In the genomic region with DNA sequence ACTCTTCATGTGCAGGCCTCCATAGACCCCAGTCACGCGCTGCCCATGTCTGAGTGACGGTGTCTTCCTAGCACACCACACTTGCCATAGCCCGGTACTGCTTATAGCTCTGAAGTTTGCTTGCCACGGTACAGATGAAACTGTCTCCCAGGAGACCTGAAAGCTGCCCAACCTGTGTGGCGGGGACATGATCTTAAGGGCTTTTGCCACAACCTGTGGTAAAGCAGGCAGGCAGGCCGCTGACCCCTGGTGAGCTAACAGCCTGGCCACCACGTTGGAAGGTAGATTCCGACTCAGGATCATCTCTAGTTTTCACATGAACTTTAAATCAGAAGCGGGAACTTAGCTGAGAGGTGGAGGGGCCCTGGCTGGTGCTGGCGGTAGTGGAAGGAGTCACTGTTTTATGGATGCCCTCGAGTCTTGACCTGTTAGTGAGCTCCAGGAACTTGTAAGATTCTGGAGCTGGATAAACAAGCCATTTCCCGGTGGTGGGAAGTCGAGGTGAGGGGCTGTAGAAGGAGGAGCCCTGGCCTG, we compare ENCODE assay signal across 1 cellular context.
TF ChIP-seq lines count a peak whose summit lies in the region.

No MANE protein-coding gene starts in this region.

TF ChIP-seq in SK-N-SH, 30 proteins besides CTCF, POLR2A, EP300 and RAD21 (continued from another document):
- TF ChIP-seq ZBTB33 (IDR thresholded peaks at IDR 0.05; ENCODE audit: borderline replicate concordance, low read depth) (no peak), POLR2AphosphoS5 (IDR thresholded peaks at IDR 0.05; ENCODE audit: low read depth, low read length) (no peak), YY1 (IDR thresholded peaks at IDR 0.05; ENCODE audit: low read depth) (no peak), TEAD4 (IDR thresholded peaks at IDR 0.05; ENCODE audit: borderline replicate concordance, insufficient read depth) (no peak), FOXJ3 (CRISPR knock-in tag; IDR thresholded peaks at IDR 0.05) (no peak), USF1 (IDR thresholded peaks at IDR 0.05; ENCODE audit: borderline replicate concordance, low read depth) (no peak)
